ENCODE assay signal across 8 cellular contexts in genomic region chr13:98629055-98629454, GRCh38.
"Had no signal": no experiment of that assay in that cellular context is flagged by ENCODE, and none has a peak within 500 bp of the region (broad histone marks: within the 10 kb centered on the region; RNA-seq: fewer than 3 reads in every experiment).

No MANE protein-coding gene starts in this region.

- ATAC-seq: GM12878 had no signal

- FAIRE-seq: G401.6, GM12878, GM12891, GM12892, GM18507, GM19239 had no signal

- DNase-seq: GDM1, GF-D8 had no signal

- H3K4me3 ChIP-seq: GM12878 had no signal
